Comparison of ENCODE assay signal across 12 cellular contexts in genomic region chr1:154321609-154321934, GRCh38. TPM values are rescaled to one million over a fixed set of nuclear protein-coding genes. Genes with fewer than 3 reads are reported as not detected.
A peak's percentile ranks its signal among the peaks of the same experiment; 100 is the strongest.
DNase-seq lines count a peak whose midpoint lies in the region; ATAC-seq, FAIRE-seq and TF ChIP-seq lines count a peak whose summit lies in the region.
"Not testable (repeated sequence)": the region's sequence is repeated elsewhere in the genome, so short reads cannot be mapped to it uniquely, and the experiment has no call there.
"Had no signal": no experiment of that assay in that cellular context is flagged by ENCODE, and none has a peak within 500 bp of the region (broad histone marks: within the 10 kb centered on the region; RNA-seq: fewer than 3 reads in every experiment).

No MANE protein-coding gene starts in this region.

- not testable (repeated sequence) for H3K36me3 ChIP-seq in BE2C; HEK293 (ENCODE audit: control insufficient read depth in 2 of 2, insufficient read depth in 1 of 2, low read length in 2 of 2); K562 (ENCODE audit: control insufficient read depth, insufficient read depth, low read length); cardiac muscle cell

- peaks cover 10% of the 10 kb centered on the region for H3K4me1 ChIP-seq in BE2C
- not testable (repeated sequence) for H3K4me1 ChIP-seq in HEK293 (ENCODE audit: control insufficient read depth, insufficient read depth, low read length)
- H3K4me1 ChIP-seq in K562 (replicated peaks in 1 of 2; ENCODE audit: control insufficient read depth in 2 of 2, insufficient read depth in 2 of 2, low read length in 2 of 2), result peaks cover 30 to 44% of the 10 kb centered on the region in 2 experiments; a peak in 4 of 5 replicates
- peaks cover 14% of the 10 kb centered on the region for H3K4me1 ChIP-seq in cardiac muscle cell (ENCODE audit: low read depth)

- H3K27ac Mint-ChIP-seq in progenitor cell of endocrine pancreas, result peak overlapping the region; percentile 72

- H3K27me3 ChIP-seq in BE2C; K562 (ENCODE audit: control insufficient read depth in 2 of 2, insufficient read depth in 2 of 2, low read length in 2 of 2); cardiac muscle cell: not testable (repeated sequence)

- H3K79me2 ChIP-seq in K562 (ENCODE audit: control insufficient read depth, insufficient read depth, low read length), result peaks cover 25% of the 10 kb centered on the region

- not testable (repeated sequence) for H3K27me3 Mint-ChIP-seq in progenitor cell of endocrine pancreas

- H4K20me1 ChIP-seq in K562 (replicated peaks; ENCODE audit: control insufficient read depth, insufficient read depth, low read length), result not testable (repeated sequence)

- not testable (repeated sequence) for H3K9me3 ChIP-seq in BE2C; HEK293 (ENCODE audit: control insufficient read depth, insufficient read depth, low read depth, low read length); K562 (replicated peaks; ENCODE audit: control insufficient read depth, insufficient read depth, low read depth, low read length); cardiac muscle cell (ENCODE audit: low read depth)

- in situ Hi-C loops in K562 (cut with MboI), result not testable (repeated sequence)

- not testable (repeated sequence) for H2AFZ ChIP-seq in K562 (ENCODE audit: low read depth, low read length)

- H3K4me3 ChIP-seq in BE2C (ENCODE audit: low read depth, low read length), result peak overlapping the region; percentile 41; the same call in 1 of the 2 replicates
- H3K4me3 ChIP-seq in HEK293 (ENCODE audit: low read depth, low read length); cardiac muscle cell: not testable (repeated sequence)
- peak overlapping the region; percentile 31 for H3K4me3 ChIP-seq in K562

- H3K36me3 Mint-ChIP-seq in progenitor cell of endocrine pancreas (ENCODE audit: insufficient read depth), result not testable (repeated sequence)

- TF ChIP-seq RAD21 in K562 (CRISPR knock-in tag; conservative IDR thresholded peaks at IDR 0.05 in 1 of 2, IDR thresholded peaks at IDR 0.05 in 1 of 2), result not testable (repeated sequence)

- DNase-seq in BE2C; K562 (ENCODE audit: extremely low read depth in 1 of 4, low spot score in 3 of 4); cardiac muscle cell (ENCODE audit: low read depth in 1 of 2, low spot score in 1 of 2); progenitor cell of endocrine pancreas (ENCODE audit: low spot score, unreplicated experiment): not testable (repeated sequence)

- ATAC-seq in K562, result not testable (repeated sequence)

- not testable (repeated sequence) for H3K9me1 ChIP-seq in K562 (ENCODE audit: control insufficient read depth, insufficient read depth, low read length)

- not testable (repeated sequence) for FAIRE-seq in K562 (lab: Jason Lieb, UNC)

- BruUV-seq in K562 (replicated peaks; lab: Mats Ljungman, UMichigan), result not testable (repeated sequence)

- peak overlapping the region; percentile 77; a peak in 3 of 4 replicates for H3K9ac ChIP-seq in K562 (ENCODE audit: insufficient read depth in 1 of 2, low read depth in 2 of 2, low read length in 2 of 2)

- CTCF ChIA-PET in HEK293 (lab: Yijun Ruan, JAX), result interaction anchor here (0.6 to 0.7 kb wide), 3 partner anchors 13 to 439 kb away, joined by 3 to 5 read pairs (median 3); no protein-coding TSS in a partner anchor
- CTCF ChIA-PET in K562 (lab: Yijun Ruan, JAX; ENCODE audit: low intra/inter-chr PET ratio), result not testable (repeated sequence)

- not testable (repeated sequence) for TF ChIP-seq EP300 in K562 (IDR thresholded peaks at IDR 0.05; ENCODE audit: low read length)

- TF ChIP-seq CTCF in BE2C (IDR thresholded peaks at IDR 0.05; ENCODE audit: low read depth, low read length); HEK293 (tag by site-specific recombination; IDR thresholded peaks at IDR 0.05); K562 (IDR thresholded peaks at IDR 0.05 in 2 of 3, conservative IDR thresholded peaks at IDR 0.05 in 1 of 3; ENCODE audit: insufficient read depth in 2 of 3, low read depth in 1 of 3, low read length in 3 of 3); cardiac muscle cell (IDR thresholded peaks at IDR 0.05; ENCODE audit: low read depth, low read length); progenitor cell of endocrine pancreas (IDR thresholded peaks at IDR 0.05; ENCODE audit: unreplicated experiment): not testable (repeated sequence)

- POLR2A ChIA-PET in HEK293 (lab: Yijun Ruan, JAX), result not testable (repeated sequence)
- POLR2A ChIA-PET in K562 (lab: Yijun Ruan, JAX), result interaction anchor here (1.2 to 1.6 kb wide), 3 partner anchors 13 to 328 kb away, joined by 3 to 8 read pairs (median 4); no protein-coding TSS in a partner anchor

- H3K4me2 ChIP-seq in K562 (ENCODE audit: insufficient read depth, low read length), result peak overlapping the region; percentile 78

- intact Hi-C loops in K562 (cut with micrococcal nuclease), result loop anchor here (2.0 kb wide), 1 partner anchor 31 kb away; no protein-coding TSS in a partner anchor

- not testable (repeated sequence) for H3K4me3 Mint-ChIP-seq in progenitor cell of endocrine pancreas (ENCODE audit: low read depth)

- peaks cover 16% of the 10 kb centered on the region for H3K4me1 Mint-ChIP-seq in progenitor cell of endocrine pancreas (ENCODE audit: low read depth)

- not testable (repeated sequence) for TF ChIP-seq POLR2A in K562 (conservative IDR thresholded peaks at IDR 0.05)

- not testable (repeated sequence) for H3K9me3 Mint-ChIP-seq in progenitor cell of endocrine pancreas (ENCODE audit: low read depth)

- H3K27ac ChIP-seq in HEK293 (ENCODE audit: extremely low read depth, low read depth, low read length), result not testable (repeated sequence)
- H3K27ac ChIP-seq in K562 (ENCODE audit: extremely low read depth, low read depth, low read length), result peak overlapping the region; percentile 85
- H3K27ac ChIP-seq in cardiac muscle cell, result peak overlapping the region; percentile 78

RNA-seq across cellular contexts. Expression of gene AQP10, which starts 0.7 kb away (rescaled TPM):
- polyA plus RNA-seq in BE2C (2012; ENCODE audit: insufficient read depth, insufficient read length, low read depth), result 5.5 TPM
- total RNA-seq in K562 (2011; cell fraction: chromatin; rRNA removed; ENCODE audit: low replicate concordance), result 12.4 and 39.7 TPM in 2 replicates
- total RNA-seq in K562 (2011; cell fraction: nucleolus; rRNA removed), result 21.6 and 25.0 TPM in 2 replicates
- 21.3 and 24.8 TPM in 2 replicates for total RNA-seq in K562 (2011; cell fraction: nucleoplasm; rRNA removed)
- total RNA-seq in K562 (2014; rRNA removed), result 1.9 and 2.1 TPM in 2 replicates
- 1.7 and 1.9 TPM in 2 replicates for total RNA-seq in K562 (2014; rRNA removed; fragmentation: Illumina TruSeq; extraction: Trizol)
- total RNA-seq in K562 (2015; rRNA removed; fragmentation: Illumina TruSeq; extraction: Trizol), result 1.3 and 1.5 TPM in 2 replicates
- total RNA-seq in K562 (2021), result 3.7 and 4.9 TPM in 2 replicates
- 9.7 and 20.6 TPM in 2 replicates for polyA plus RNA-seq in K562 (2011; rRNA removed)
- 16.4 and 28.3 TPM in 2 replicates for polyA plus RNA-seq in K562 (2011; cell fraction: cytosol; rRNA removed)
- polyA plus RNA-seq in K562 (2011; cell fraction: nucleus; rRNA removed), result 46.5 and 76.2 TPM in 2 replicates
- polyA plus RNA-seq in K562 (2012), result 6.3 and 8.5 TPM in 2 replicates
- 5.6 and 7.4 TPM in 2 replicates for polyA plus RNA-seq in K562 (2014; fragmentation: Illumina TruSeq; extraction: Trizol)
- polyA plus RNA-seq in K562 (2014; fragmentation: Nextera tagmentation; extraction: Ambion mirVana), result under 1 TPM; 0.37 to 0.56 TPM
- polyA plus RNA-seq in K562 (2014; rRNA removed), result 4.5 and 5.0 TPM in 2 replicates
- 4.2 and 5.3 TPM in 2 replicates for polyA minus RNA-seq in K562 (2011; rRNA and poly(A)+ RNA removed)
- polyA minus RNA-seq in K562 (2011; cell fraction: cytosol; rRNA and poly(A)+ RNA removed), result 2.0 and 5.8 TPM in 2 replicates
- 6.1 and 21.7 TPM in 2 replicates for polyA minus RNA-seq in K562 (2011; cell fraction: nucleus; rRNA and poly(A)+ RNA removed)
- 4.8 and 11.2 TPM in 2 replicates for total RNA-seq in cardiac muscle cell
- 5.4 and 20.6 TPM in 2 replicates for polyA plus RNA-seq in cardiac muscle cell
- 0.64 and 0.96 TPM in 2 replicates for total RNA-seq in progenitor cell of endocrine pancreas
- total RNA-seq: A172; B cell; Calu3; CD4-positive, alpha-beta memory T cell; CD8-positive, alpha-beta memory T cell had no signal
- polyA plus RNA-seq: A549; CD4-positive, alpha-beta memory T cell; CD4-positive, CD25-positive, alpha-beta regulatory T cell; CD8-positive, alpha-beta memory T cell had no signal

RNA-seq across cellular contexts. Expression of gene ATP8B2, which starts 3.8 kb away (rescaled TPM):
- 40.9 TPM for polyA plus RNA-seq in BE2C (2012; ENCODE audit: insufficient read depth, insufficient read length, low read depth)
- total RNA-seq in K562 (2011; cell fraction: chromatin; rRNA removed; ENCODE audit: low replicate concordance), result 111 and 197 TPM in 2 replicates
- 114 and 120 TPM in 2 replicates for total RNA-seq in K562 (2011; cell fraction: nucleolus; rRNA removed)
- 96.1 and 116 TPM in 2 replicates for total RNA-seq in K562 (2011; cell fraction: nucleoplasm; rRNA removed)
- total RNA-seq in K562 (2014; rRNA removed), result 33.2 and 53.4 TPM in 2 replicates
- total RNA-seq in K562 (2014; rRNA removed; fragmentation: Illumina TruSeq; extraction: Trizol), result 16.0 and 16.9 TPM in 2 replicates
- total RNA-seq in K562 (2015; rRNA removed; fragmentation: Illumina TruSeq; extraction: Trizol), result 12.3 and 12.4 TPM in 2 replicates
- 28.4 and 29.8 TPM in 2 replicates for total RNA-seq in K562 (2021)
- polyA plus RNA-seq in K562 (2011; rRNA removed), result 21.5 and 33.4 TPM in 2 replicates
- 40.1 and 47.5 TPM in 2 replicates for polyA plus RNA-seq in K562 (2011; cell fraction: cytosol; rRNA removed)
- polyA plus RNA-seq in K562 (2011; cell fraction: nucleus; rRNA removed), result 95.1 and 98.0 TPM in 2 replicates
- polyA plus RNA-seq in K562 (2012), result 12.2 and 12.6 TPM in 2 replicates
- polyA plus RNA-seq in K562 (2014; fragmentation: Illumina TruSeq; extraction: Trizol), result 18.4 and 22.1 TPM in 2 replicates
- under 1 TPM; 0.27 to 0.58 TPM for polyA plus RNA-seq in K562 (2014; fragmentation: Nextera tagmentation; extraction: Ambion mirVana)
- polyA plus RNA-seq in K562 (2014; rRNA removed), result 23.8 and 29.4 TPM in 2 replicates
- polyA minus RNA-seq in K562 (2011; rRNA and poly(A)+ RNA removed), result 24.4 and 25.3 TPM in 2 replicates
- 14.8 and 19.1 TPM in 2 replicates for polyA minus RNA-seq in K562 (2011; cell fraction: cytosol; rRNA and poly(A)+ RNA removed)
- 25.3 and 46.8 TPM in 2 replicates for polyA minus RNA-seq in K562 (2011; cell fraction: nucleus; rRNA and poly(A)+ RNA removed)
- total RNA-seq in cardiac muscle cell, result 102 and 116 TPM in 2 replicates
- polyA plus RNA-seq in cardiac muscle cell, result 12.8 and 13.5 TPM in 2 replicates
- 45.9 and 47.4 TPM in 2 replicates for total RNA-seq in progenitor cell of endocrine pancreas

RNA-seq across cellular contexts. Expression of gene HAX1, which starts 49.1 kb away (rescaled TPM):
- polyA plus RNA-seq in BE2C (2012; ENCODE audit: insufficient read depth, insufficient read length, low read depth), result 187 TPM
- 73.9 and 115 TPM in 2 replicates for total RNA-seq in K562 (2011; cell fraction: chromatin; rRNA removed; ENCODE audit: low replicate concordance)
- total RNA-seq in K562 (2011; cell fraction: nucleolus; rRNA removed), result 87.5 and 93.4 TPM in 2 replicates
- total RNA-seq in K562 (2011; cell fraction: nucleoplasm; rRNA removed), result 74.8 and 85.6 TPM in 2 replicates
- total RNA-seq in K562 (2014; rRNA removed), result 182 and 218 TPM in 2 replicates
- 194 and 200 TPM in 2 replicates for total RNA-seq in K562 (2014; rRNA removed; fragmentation: Illumina TruSeq; extraction: Trizol)
- 167 and 172 TPM in 2 replicates for total RNA-seq in K562 (2015; rRNA removed; fragmentation: Illumina TruSeq; extraction: Trizol)
- 140 and 143 TPM in 2 replicates for total RNA-seq in K562 (2021)
- polyA plus RNA-seq in K562 (2011; rRNA removed), result 239 and 276 TPM in 2 replicates
- 257 and 270 TPM in 2 replicates for polyA plus RNA-seq in K562 (2011; cell fraction: cytosol; rRNA removed)
- polyA plus RNA-seq in K562 (2011; cell fraction: nucleus; rRNA removed), result 237 and 330 TPM in 2 replicates
- 159 and 456 TPM in 2 replicates for polyA plus RNA-seq in K562 (2012)
- polyA plus RNA-seq in K562 (2014; fragmentation: Illumina TruSeq; extraction: Trizol), result 200 and 240 TPM in 2 replicates
- polyA plus RNA-seq in K562 (2014; fragmentation: Nextera tagmentation; extraction: Ambion mirVana), result 100 to 1,000 TPM; 447 to 492 TPM
- polyA plus RNA-seq in K562 (2014; rRNA removed), result 234 and 245 TPM in 2 replicates
- 100 and 110 TPM in 2 replicates for polyA minus RNA-seq in K562 (2011; rRNA and poly(A)+ RNA removed)
- 55.1 and 55.3 TPM in 2 replicates for polyA minus RNA-seq in K562 (2011; cell fraction: cytosol; rRNA and poly(A)+ RNA removed)
- 26.4 and 58.1 TPM in 2 replicates for polyA minus RNA-seq in K562 (2011; cell fraction: nucleus; rRNA and poly(A)+ RNA removed)
- 92.1 and 101 TPM in 2 replicates for total RNA-seq in cardiac muscle cell
- 106 and 112 TPM in 2 replicates for polyA plus RNA-seq in cardiac muscle cell
- total RNA-seq in progenitor cell of endocrine pancreas, result 51.0 and 52.3 TPM in 2 replicates
